Comparison of ENCODE assay signal across 8 cellular contexts in genomic region chr2:43595603-43596412, GRCh38. TPM values are rescaled to one million over a fixed set of nuclear protein-coding genes. Genes with fewer than 3 reads are reported as not detected.
DNase-seq lines count a peak whose midpoint lies in the region; ATAC-seq and TF ChIP-seq lines count a peak whose summit lies in the region.

THADA (minus strand) TSS chr2:43596038; CDS start chr2:43592392, 3,646 bp downstream.

- H3K27me3 ChIP-seq in liver (ENCODE audit: control insufficient read depth in 4 of 4, insufficient read depth in 4 of 4, low read length in 3 of 4), result no peaks in the 10 kb centered on the region

- DNase-seq in NCI-H774 (lab: John Stamatoyannopoulos, UW), result peak; percentile 98
- peak; percentile 99 for DNase-seq in activated CD4-positive, alpha-beta T cell treated with anti-CD3 and anti-CD28 coated beads, Interleukin-2, amount 50 U/mL, for 48 hours
- DNase-seq in dermis microvascular lymphatic vessel endothelial cell (ENCODE audit: low read depth in 2 of 2), result peak; percentile 98 to 100
- DNase-seq in stimulated activated CD4-positive, alpha-beta T cell treated with anti-CD3 and anti-CD28 coated beads, Interleukin-4, amount 100 ng/mL, for 24 hours, result peak; percentile 99

- peaks cover 0 to 3% (median under 1%) of the 10 kb centered on the region in 4 donors for H3K36me3 ChIP-seq in liver (ENCODE audit: control insufficient read depth in 4 of 4, insufficient read depth in 3 of 4, low read depth in 1 of 4, low read length in 3 of 4)

- H3K4me3 ChIP-seq in liver (ENCODE audit: low read depth in 1 of 3, low read length in 3 of 3), result peak within 1 kb of the TSS; percentile 63 to 99 (median 91)

- H3K9me3 ChIP-seq in liver (ENCODE audit: control insufficient read depth in 4 of 4, low read length in 3 of 4), result no peaks in the 10 kb centered on the region

- no peak for TF ChIP-seq CTCF in C4-2B (conservative IDR thresholded peaks at IDR 0.05)
- no peak for TF ChIP-seq CTCF in liver (IDR thresholded peaks at IDR 0.05; ENCODE audit: low read depth, low read length, missing input control)

- under 1% methylated on average over 52 of the region's 52 CpGs for WGBS in liver

- TF ChIP-seq RAD21 in liver (IDR thresholded peaks at IDR 0.05), result no peak

- peaks cover 1 to 17% (median 12%) of the 10 kb centered on the region in 4 donors for H3K4me1 ChIP-seq in liver (ENCODE audit: control insufficient read depth in 4 of 4, insufficient read depth in 4 of 4, low read length in 3 of 4)

- peak within 1 kb of the TSS; percentile 81 for H3K27ac ChIP-seq in C4-2B
- H3K27ac ChIP-seq in liver (ENCODE audit: low read depth in 1 of 2, low read length in 2 of 2), result peak within 1 kb of the TSS; percentile 94 to 96

- ATAC-seq in GM19395 (IDR thresholded peaks at IDR 0.05; ENCODE audit: unreplicated experiment) (peak; percentile 99), HG03565 (IDR thresholded peaks at IDR 0.05; ENCODE audit: unreplicated experiment) (peak; percentile 90)

- H3K9ac ChIP-seq in liver (ENCODE audit: low read depth in 1 of 2, low read length in 2 of 2), result peak within 1 kb of the TSS; percentile 75 to 96

TF ChIP-seq in liver, 16 proteins besides CTCF, POLR2A, EP300 and RAD21:
- TF ChIP-seq NR2F2 (IDR thresholded peaks at IDR 0.05) (peak; percentile 82), FOXA2 (IDR thresholded peaks at IDR 0.05) (no peak), REST (IDR thresholded peaks at IDR 0.05) (peak; percentile 91), JUND (IDR thresholded peaks at IDR 0.05) (peak in 1 of 2 donors; percentile 51), EGR1 (IDR thresholded peaks at IDR 0.05; ENCODE audit: low read depth in 2 of 2) (no peak), ZBTB33 (IDR thresholded peaks at IDR 0.05) (peak; percentile 100), FOXA1 (IDR thresholded peaks at IDR 0.05) (no peak), HNF4G (IDR thresholded peaks at IDR 0.05) (no peak), MAX (IDR thresholded peaks at IDR 0.05) (peak; percentile 86), TAF1 (conservative IDR thresholded peaks at IDR 0.05) (peak; percentile 87), GABPA (IDR thresholded peaks at IDR 0.05 in 1 of 2, conservative IDR thresholded peaks at IDR 0.05 in 1 of 2) (peak; percentile 73 to 96), RXRA (IDR thresholded peaks at IDR 0.05) (peak; percentile 67 to 75), YY1 (IDR thresholded peaks at IDR 0.05) (peak; percentile 85), SP1 (IDR thresholded peaks at IDR 0.05) (peak; percentile 85), HNF4A (conservative IDR thresholded peaks at IDR 0.05) (peak; percentile 64 to 68)
- TF ChIP-seq, protein P1, sequence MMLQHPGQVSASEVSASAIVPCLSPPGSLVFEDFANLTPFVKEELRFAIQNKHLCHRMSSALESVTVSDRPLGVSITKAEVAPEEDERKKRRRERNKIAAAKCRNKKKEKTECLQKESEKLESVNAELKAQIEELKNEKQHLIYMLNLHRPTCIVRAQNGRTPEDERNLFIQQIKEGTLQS (IDR thresholded peaks at IDR 0.05), result peak; percentile 49
TF ChIP-seq in liver: peak in this region for 12.

RNA-seq across cellular contexts. Expression of gene THADA, which starts in this region (rescaled TPM):
- total RNA-seq in dermis microvascular lymphatic vessel endothelial cell, result 17.8 and 18.6 TPM in 2 replicates
- total RNA-seq in liver, result 10 to 100 TPM; 15.8 to 37.2 TPM
- 10 to 100 TPM; 12.0 to 28.8 TPM for polyA plus RNA-seq in liver

Comparison
In these comparisons a context has a peak if more than half of its experiments do, and no peak if none do; other contexts are left out.
1. Peak in every context shown above with its lines: DNase-seq, ATAC-seq, H3K4me3 ChIP-seq and H3K27ac ChIP-seq.